In genomic region chr3:42045719-42046243, GRCh38 we compare ENCODE assay signal across 19 cellular contexts. TPM values are rescaled to one million over a fixed set of nuclear protein-coding genes. Genes with fewer than 3 reads are reported as not detected.
DNase-seq lines count a peak whose midpoint lies in the region; ATAC-seq, FAIRE-seq and TF ChIP-seq lines count a peak whose summit lies in the region.
"Had no signal": no experiment of that assay in that cellular context is flagged by ENCODE, and none has a peak within 500 bp of the region (broad histone marks: within the 10 kb centered on the region; RNA-seq: fewer than 3 reads in every experiment).

No MANE protein-coding gene starts in this region.

- H3K36me3 ChIP-seq in mucosa of descending colon (ENCODE audit: low read depth), result no peaks in the 10 kb centered on the region
- H3K36me3 ChIP-seq: tibial nerve had no signal

- no peak for TF ChIP-seq EP300 in A549 (IDR thresholded peaks at IDR 0.05)

- H3K36me3 Mint-ChIP-seq in HFFc6 (ENCODE audit: low read depth), result no peaks in the 10 kb centered on the region
- H3K36me3 Mint-ChIP-seq: activated naive CD8-positive, alpha-beta T cell treated with anti-CD3 and anti-CD28 coated beads, Interleukin-2, amount 10 ng/mL, durations not matched to agents 7 days and 5 days had no signal

- H3K4me3 Mint-ChIP-seq in HFFc6, result no peak overlapping the region
- H3K4me3 Mint-ChIP-seq: activated naive CD8-positive, alpha-beta T cell treated with anti-CD3 and anti-CD28 coated beads, Interleukin-2, amount 10 ng/mL, durations not matched to agents 7 days and 5 days; activated T-cell treated with anti-CD3 and anti-CD28 coated beads, Interleukin-2, amount 50 U/mL, for 24 hours had no signal

- H3K4me1 Mint-ChIP-seq in HFFc6 (ENCODE audit: low read depth), result peaks cover 73% of the 10 kb centered on the region

- no peak for TF ChIP-seq CTCF in A549 (IDR thresholded peaks at IDR 0.05)
- no peak for TF ChIP-seq CTCF in HFFc6 (IDR thresholded peaks at IDR 0.05)
- no peak for TF ChIP-seq CTCF in coronary artery (IDR thresholded peaks at IDR 0.05)
- no peak for TF ChIP-seq CTCF in mucosa of descending colon (IDR thresholded peaks at IDR 0.05)
- TF ChIP-seq CTCF in foreskin fibroblast (IDR thresholded peaks at IDR 0.05; ENCODE audit: low read depth, low read length), result no peak

- POLR2A ChIA-PET in A549 (lab: Yijun Ruan, JAX), result no interaction called here

- CTCF ChIA-PET in A549 (lab: Yijun Ruan, JAX), result interaction anchor here (1.0 kb wide), 2 partner anchors 11 to 54 kb away, joined by 3 read pairs; no protein-coding TSS in a partner anchor

- no peak for FAIRE-seq in A549 (lab: Jason Lieb, UNC)
- FAIRE-seq: islet of Langerhans had no signal

- no peaks in the 10 kb centered on the region for H3K9me3 Mint-ChIP-seq in HFFc6
- H3K9me3 Mint-ChIP-seq: activated naive CD8-positive, alpha-beta T cell treated with anti-CD3 and anti-CD28 coated beads, Interleukin-2, amount 10 ng/mL, durations not matched to agents 7 days and 5 days; activated T-cell treated with anti-CD3 and anti-CD28 coated beads, Interleukin-2, amount 50 U/mL, for 24 hours had no signal

- ATAC-seq in A549, result no peak
- peak; percentile 67 for ATAC-seq in mucosa of descending colon

- no peaks in the 10 kb centered on the region for H3K27me3 Mint-ChIP-seq in HFFc6 (ENCODE audit: insufficient read depth)
- H3K27me3 Mint-ChIP-seq: activated naive CD8-positive, alpha-beta T cell treated with anti-CD3 and anti-CD28 coated beads, Interleukin-2, amount 10 ng/mL, durations not matched to agents 7 days and 5 days; activated T-cell treated with anti-CD3 and anti-CD28 coated beads, Interleukin-2, amount 50 U/mL, for 24 hours had no signal

- WGBS in A549 (ENCODE audit: missing lambda C conversion rate), result 82% methylated on average over 2 of the region's 2 CpGs

- H3K27ac Mint-ChIP-seq in HFFc6, result peak overlapping the region; percentile 98
- H3K27ac Mint-ChIP-seq: activated naive CD8-positive, alpha-beta T cell treated with anti-CD3 and anti-CD28 coated beads, Interleukin-2, amount 10 ng/mL, durations not matched to agents 7 days and 5 days; activated T-cell treated with anti-CD3 and anti-CD28 coated beads, Interleukin-2, amount 50 U/mL, for 24 hours had no signal

- H3K4me2 ChIP-seq in A549, result peak overlapping the region; percentile 90

- H3K4me1 ChIP-seq in A549 (peaks cover 49% of the 10 kb centered on the region), mucosa of descending colon (ENCODE audit: low read depth) (peaks cover 32% of the 10 kb centered on the region)

- H3K4me3 ChIP-seq in A549, result no peak overlapping the region
- H3K4me3 ChIP-seq in coronary artery, result no peak overlapping the region
- no peak overlapping the region for H3K4me3 ChIP-seq in mucosa of descending colon
- no peak overlapping the region for H3K4me3 ChIP-seq in foreskin fibroblast (ENCODE audit: low read depth in 1 of 2, low read length in 2 of 2)
- H3K4me3 ChIP-seq: tibial nerve had no signal

- intact Hi-C loops in mucosa of descending colon (cut with DNase I, micrococcal nuclease), result no loop called here

- H3K27ac ChIP-seq in A549, result peak overlapping the region; percentile 40 to 73; a peak in 5 of 6 replicates
- H3K27ac ChIP-seq in coronary artery, result peak overlapping the region; percentile 40 to 83

- H3K9me3 ChIP-seq in A549 (no peaks in the 10 kb centered on the region), mucosa of descending colon (no peaks in the 10 kb centered on the region)
- H3K9me3 ChIP-seq: tibial nerve had no signal

- no peak for TF ChIP-seq RAD21 in A549 (conservative IDR thresholded peaks at IDR 0.05 in 1 of 2, IDR thresholded peaks at IDR 0.05 in 1 of 2)

- no peak for TF ChIP-seq POLR2A in A549 (IDR thresholded peaks at IDR 0.05; ENCODE audit: low read length)

- no peak for DNase-seq in A549 (ENCODE audit: low read depth in 1 of 2, low spot score in 1 of 2)
- no peak for DNase-seq in HFFc6
- no peak for DNase-seq in coronary artery (ENCODE audit: low spot score)
- DNase-seq in mucosa of descending colon, result no peak
- no peak for DNase-seq in Kasumi-1 (lab: John Stamatoyannopoulos, UW)
- DNase-seq in cortex of kidney (lab: John Stamatoyannopoulos, UW), result no peak
- no peak for DNase-seq in nucleus accumbens (lab: John Stamatoyannopoulos, UW)
- no peak for DNase-seq in foreskin fibroblast
- DNase-seq: activated CD4-positive, alpha-beta T cell treated with anti-CD3 and anti-CD28 coated beads for 4 hours; activated naive CD8-positive, alpha-beta T cell treated with anti-CD3 and anti-CD28 coated beads, Interleukin-2, amount 10 ng/mL, durations not matched to agents 7 days and 5 days; activated T-cell treated with anti-CD3 and anti-CD28 coated beads, Interleukin-2, amount 50 U/mL, for 24 hours; central memory CD4-positive, alpha-beta T cell; DMS53; NK-92 treated with Interleukin-12 subunit alpha and Interleukin-12 subunit beta, amount 100 ng/mL, for 24 hours; SHP77; stimulated activated CD4-positive, alpha-beta T cell treated with anti-CD3 and anti-CD28 coated beads, Interleukin-2, amount 100 ng/mL, for 24 hours; stimulated activated CD8-positive, alpha-beta memory T cell treated with anti-CD3 and anti-CD28 coated beads, Interleukin-4, amount 100 ng/mL, for 48 hours had no signal

TF ChIP-seq in A549, 52 proteins besides CTCF, POLR2A, EP300 and RAD21:
- TF ChIP-seq CHD2 (IDR thresholded peaks at IDR 0.05; ENCODE audit: low read length, partially characterized antibody) (no peak), CBX2 (IDR thresholded peaks at IDR 0.05; ENCODE audit: borderline replicate concordance, low read depth) (no peak), KDM1A (IDR thresholded peaks at IDR 0.05; ENCODE audit: low read depth) (no peak), BHLHE40 (IDR thresholded peaks at IDR 0.05; ENCODE audit: low read depth, low read length) (no peak), PBX3 (IDR thresholded peaks at IDR 0.05) (no peak)

RNA-seq across cellular contexts. Expression of gene TRAK1, which starts 45.4 kb away (rescaled TPM):
- polyA plus RNA-seq in A549 (2011; rRNA removed), result 22.3 and 24.5 TPM in 2 replicates
- polyA plus RNA-seq in A549 (2012; cell fraction: cytosol; rRNA removed), result 10.9 and 11.9 TPM in 2 replicates
- polyA plus RNA-seq in A549 (2012; cell fraction: nucleus; rRNA removed), result 14.7 and 15.0 TPM in 2 replicates
- polyA plus RNA-seq in A549 (2017; fragmentation: RNase III; extraction: RNeasy Plus Mini Kit Qiagen cat#74134 plus additional on column Dnase treatment), result 10.3 to 12.9 TPM (median 12.2 TPM) in 3 replicates
- polyA minus RNA-seq in A549 (2011; rRNA and poly(A)+ RNA removed), result 31.7 and 35.0 TPM in 2 replicates
- total RNA-seq in HFFc6 (2021; fragmentation: NEBNext Ultra II Directional; extraction: Animal tissue kit (Norgen Biotek cat#: 25700)), result 10 to 100 TPM; 50.6 to 54.3 (median 52.3) TPM
- total RNA-seq in mucosa of descending colon, result 100 to 1,000 TPM in 1 of 3 donors, 10 to 100 TPM in 2; 61.8 to 104 (median 83.4) TPM
